ENCODE assay signal across 8 cellular contexts in genomic region chr2:39377226-39377939, GRCh38. TPM values are rescaled to one million over a fixed set of nuclear protein-coding genes. Genes with fewer than 3 reads are reported as not detected.
DNase-seq lines count a peak whose midpoint lies in the region; ATAC-seq and TF ChIP-seq lines count a peak whose summit lies in the region.

No MANE protein-coding gene starts in this region.

- no peak for TF ChIP-seq EP300 in transverse colon (IDR thresholded peaks at IDR 0.05; ENCODE audit: low read depth)

- TF ChIP-seq CTCF in GM13977 (IDR thresholded peaks at IDR 0.05; ENCODE audit: extremely low read depth, insufficient read depth, missing control alignments) (no peak), transverse colon (IDR thresholded peaks at IDR 0.05) (no peak)

- no peak overlapping the region for H3K4me3 Mint-ChIP-seq in IgD-negative memory B cell

- DNase-seq in GM13977 (ENCODE audit: low spot score) (peak; percentile 38), transverse colon (peak; percentile 35), COLO829 (ENCODE audit: low spot score) (no peak), NCI-H524 (lab: John Stamatoyannopoulos, UW) (no peak), NCI-H1092 (lab: John Stamatoyannopoulos, UW) (no peak)

- peaks cover 8% of the 10 kb centered on the region for H3K36me3 ChIP-seq in ectodermal cell (ENCODE audit: control insufficient read depth, insufficient read depth, low read length)
- no peaks in the 10 kb centered on the region for H3K36me3 ChIP-seq in transverse colon

- H3K9me3 Mint-ChIP-seq in IgD-negative memory B cell = peaks cover 3 to 14% (median 5%) of the 10 kb centered on the region in 3 donors

- peak; percentile 75 for ATAC-seq in GM21528 (IDR thresholded peaks at IDR 0.05; ENCODE audit: low FRiP score, unreplicated experiment)

- H3K27me3 Mint-ChIP-seq in IgD-negative memory B cell = no peaks in the 10 kb centered on the region

- intact Hi-C loops in transverse colon (cut with DNase I; ENCODE audit: low total_unique reads) = no loop called here

- in situ Hi-C loops in GM13977 (cut with MboI; ENCODE audit: low pct_unique_long_range_greater_than_20kb, low sequenced_read_pairs, unreplicated experiment) (no loop called here), transverse colon (cut with MboI; ENCODE audit: low pct_ligation_motif_present in 1 of 4, low pct_unique_long_range_greater_than_20kb in 1 of 4, low sequenced_read_pairs in 3 of 4) (no loop called here)

- peak overlapping the region; percentile 16 to 83 (median 43) for H3K27ac Mint-ChIP-seq in IgD-negative memory B cell

- 69 to 76% methylated on average over 2 of the region's 2 CpGs for WGBS in ectodermal cell, 2 experiments
- WGBS in transverse colon (ENCODE audit: low coverage in 1 of 2), 2 donors = 55 to 61% methylated on average over 1 to 2 of the region's 2 CpGs

- H3K27ac ChIP-seq in ectodermal cell (ENCODE audit: insufficient read depth, low read depth, low read length, poor library complexity, severe bottlenecking) = peak overlapping the region; percentile 28
- H3K27ac ChIP-seq in transverse colon = no peak overlapping the region

- H3K36me3 Mint-ChIP-seq in IgD-negative memory B cell = peaks cover 13% of the 10 kb centered on the region

- TF ChIP-seq POLR2A in transverse colon (IDR thresholded peaks at IDR 0.05) = no peak

- H3K4me1 Mint-ChIP-seq in IgD-negative memory B cell = peaks cover 7 to 17% (median 14%) of the 10 kb centered on the region in 3 donors

- H3K9me3 ChIP-seq in ectodermal cell (ENCODE audit: control insufficient read depth, low read length) (no peaks in the 10 kb centered on the region), transverse colon (peaks cover 1 to 2% of the 10 kb centered on the region in 2 donors)

- H3K27me3 ChIP-seq in ectodermal cell (ENCODE audit: control insufficient read depth, insufficient read depth, low read length, poor library complexity, severe bottlenecking) (no peaks in the 10 kb centered on the region), transverse colon (no peaks in the 10 kb centered on the region)

- H3K4me3 ChIP-seq in ectodermal cell (ENCODE audit: insufficient read depth, low read depth, low read length) (no peak overlapping the region), transverse colon (no peak overlapping the region)

- H3K4me1 ChIP-seq in ectodermal cell (ENCODE audit: control insufficient read depth, insufficient read depth, low read length) (no peaks in the 10 kb centered on the region), transverse colon (peaks cover 13 to 34% (median 22%) of the 10 kb centered on the region in 4 donors)

RNA-seq across cellular contexts. Expression of gene MAP4K3, which starts 59.7 kb away (rescaled TPM):
- polyA plus RNA-seq in IgD-negative memory B cell = 1.1 TPM
- polyA plus RNA-seq in ectodermal cell (2013, experiment 1 of 4) = 35.8 TPM
- 33.0 TPM for polyA plus RNA-seq in ectodermal cell (2013, experiment 2 of 4)
- 26.6 TPM for polyA plus RNA-seq in ectodermal cell (2013, experiment 3 of 4)
- 29.4 TPM for polyA plus RNA-seq in ectodermal cell (2013, experiment 4 of 4)
- total RNA-seq in transverse colon = 100 to 1,000 TPM in 2 of 4 donors, 10 to 100 TPM in 2; 42.6 to 131 (median 91.8) TPM

Comparison
In these comparisons a context has a peak if more than half of its experiments do, and no peak if none do; other contexts are left out.
1. DNase-seq: peak in GM13977 (single experiment) and transverse colon (single experiment); none in COLO829 (single experiment), NCI-H524 (0 of 2) and NCI-H1092 (single experiment).